In genomic region chr6:17710331-17710730, GRCh38 we compare ENCODE assay signal across 1 cellular context.
TF ChIP-seq lines count a peak whose summit lies in the region.

No MANE protein-coding gene starts in this region.

TF ChIP-seq in HepG2, 621 proteins besides CTCF, POLR2A, EP300 and RAD21 (continued from another document):
- TF ChIP-seq HNF4A (CRISPR knock-in tag; IDR thresholded peaks at IDR 0.05): 0 out of 2 replicates have a peak, but pooled peaks have one; percentile 14
